Comparison of ENCODE assay signal across 1 cellular context in genomic region chr1:151314137-151314875, GRCh38.
TF ChIP-seq lines count a peak whose summit lies in the region.

No MANE protein-coding gene starts in this region.

TF ChIP-seq in SK-N-SH treated with all-trans-retinoic acid at 6 μM for 48 hours, 23 proteins besides CTCF, POLR2A, EP300 and RAD21 (continued from another document):
- TF ChIP-seq TSHZ2 (CRISPR knock-in tag; IDR thresholded peaks at IDR 0.05): no peak
- no peak for TF ChIP-seq ZC3H10 (CRISPR knock-in tag; IDR thresholded peaks at IDR 0.05)
- TF ChIP-seq CSDC2 (CRISPR knock-in tag; IDR thresholded peaks at IDR 0.05): no peak
- TF ChIP-seq POU6F1 (CRISPR knock-in tag; IDR thresholded peaks at IDR 0.05; ENCODE audit: borderline replicate concordance, low read depth): no peak
- no peak for TF ChIP-seq TCF4 (CRISPR knock-in tag; IDR thresholded peaks at IDR 0.05; ENCODE audit: borderline replicate concordance)
- no peak for TF ChIP-seq GLIS3 (CRISPR knock-in tag; IDR thresholded peaks at IDR 0.05)
- no peak for TF ChIP-seq CREB5 (CRISPR knock-in tag; IDR thresholded peaks at IDR 0.05; ENCODE audit: low read depth)
